1 cellular context compared by ENCODE assay signal in genomic region chr1:225906467-225906866, GRCh38.
TF ChIP-seq lines count a peak whose summit lies in the region.

No MANE protein-coding gene starts in this region.

TF ChIP-seq in H1, 55 proteins besides CTCF, POLR2A, EP300 and RAD21:
- TF ChIP-seq RFX5 (IDR thresholded peaks at IDR 0.05; ENCODE audit: borderline replicate concordance, low read depth, low read length) (no peak), BRCA1 (IDR thresholded peaks at IDR 0.05; ENCODE audit: low read depth, low read length) (no peak), CTBP2 (IDR thresholded peaks at IDR 0.05; ENCODE audit: borderline replicate concordance, insufficient read depth, insufficient read length, low read length) (no peak), CBX5 (IDR thresholded peaks at IDR 0.05; ENCODE audit: low read depth, low read length) (no peak), TAF1 (IDR thresholded peaks at IDR 0.05; ENCODE audit: low read depth, low read length) (no peak)
